26 cellular contexts compared by ENCODE assay signal in genomic region chr5:171401167-171401947, GRCh38. TPM values are rescaled to one million over a fixed set of nuclear protein-coding genes. Genes with fewer than 3 reads are reported as not detected.
DNase-seq lines count a peak whose midpoint lies in the region; ATAC-seq, FAIRE-seq and TF ChIP-seq lines count a peak whose summit lies in the region.
"Had no signal": no experiment of that assay in that cellular context is flagged by ENCODE, and none has a peak within 500 bp of the region (broad histone marks: within the 10 kb centered on the region; RNA-seq: fewer than 3 reads in every experiment).

No MANE protein-coding gene starts in this region.

- DNase-seq in activated CD8-positive, alpha-beta memory T cell treated with anti-CD3 and anti-CD28 coated beads, Interleukin-2, amount 10 ng/mL, durations not matched to agents 7 days and 5 days = no peak
- DNase-seq in activated CD8-positive, alpha-beta memory T cell treated with anti-CD3 and anti-CD28 coated beads, Interleukin-2, amount 50 U/mL, for 48 hours = no peak
- DNase-seq in GM12891 (ENCODE audit: insufficient read length, low spot score) (no peak), neural crest cell (ENCODE audit: low read depth, low spot score) (no peak), activated gamma-delta T cell (lab: John Stamatoyannopoulos, UW) (no peak), D721Med (ENCODE audit: insufficient read length, low spot score) (no peak), NCI-H2029 (lab: John Stamatoyannopoulos, UW) (no peak)
- DNase-seq: activated CD8-positive, alpha-beta memory T cell treated with anti-CD3 and anti-CD28 coated beads, Interleukin-2, amount 50 U/mL, for 4 hours; activated effector memory CD4-positive, alpha-beta T cell treated with Interleukin-2 at 50 U/mL for 16 hours; AML-193; caudate nucleus; CD8-positive, alpha-beta T cell; effector memory CD4-positive, alpha-beta T cell; glutamatergic neuron; NCI-H1048; nephron progenitor cell; ovary; upper lobe of right lung had no signal

- FAIRE-seq in GM12891 (lab: Jason Lieb, UNC) (no peak), D721Med (lab: Jason Lieb, UNC) (no peak)
- FAIRE-seq: G401.6 had no signal

- no peaks in the 10 kb centered on the region for H3K27me3 Mint-ChIP-seq in activated CD8-positive, alpha-beta memory T cell treated with anti-CD3 and anti-CD28 coated beads, Interleukin-2, amount 10 ng/mL, durations not matched to agents 7 days and 5 days
- H3K27me3 Mint-ChIP-seq in activated naive CD8-positive, alpha-beta T cell = no peaks in the 10 kb centered on the region
- H3K27me3 Mint-ChIP-seq in neural crest cell (ENCODE audit: low read depth) = peaks cover 2% of the 10 kb centered on the region
- H3K27me3 Mint-ChIP-seq: IgD-negative memory B cell; memory B cell; stimulated activated memory B cell treated with anti-CD40 and anti-IgM and Interleukin-4, amounts not matched to agents 10 μg/mL and 1 μg/mL and 100 μg/mL, for 72 hours had no signal

- CTCF ChIA-PET in activated CD8-positive, alpha-beta memory T cell treated with anti-CD3 and anti-CD28 coated beads, Interleukin-2, amount 10 ng/mL, durations not matched to agents 7 days and 5 days (lab: Charles Lee) = interaction anchor here (2.0 kb wide), 1 partner anchor 17 kb away, joined by 4 read pairs; no protein-coding TSS in a partner anchor

- peaks cover 64% of the 10 kb centered on the region for H3K36me3 Mint-ChIP-seq in activated CD8-positive, alpha-beta memory T cell treated with anti-CD3 and anti-CD28 coated beads, Interleukin-2, amount 10 ng/mL, durations not matched to agents 7 days and 5 days
- peaks cover 15% of the 10 kb centered on the region for H3K36me3 Mint-ChIP-seq in activated naive CD8-positive, alpha-beta T cell
- H3K36me3 Mint-ChIP-seq in neural crest cell (ENCODE audit: low read depth) = peaks cover 59% of the 10 kb centered on the region

- H3K27ac Mint-ChIP-seq in activated CD8-positive, alpha-beta memory T cell treated with anti-CD3 and anti-CD28 coated beads, Interleukin-2, amount 10 ng/mL, durations not matched to agents 7 days and 5 days = peak overlapping the region; percentile 6
- peak overlapping the region; percentile 66 for H3K27ac Mint-ChIP-seq in activated naive CD8-positive, alpha-beta T cell
- H3K27ac Mint-ChIP-seq in neural crest cell (ENCODE audit: unreplicated experiment) = no peak overlapping the region
- H3K27ac Mint-ChIP-seq: CD8-positive, alpha-beta T cell; memory B cell; nephron progenitor cell; stimulated activated memory B cell treated with anti-CD40 and anti-IgM and Interleukin-4, amounts not matched to agents 10 μg/mL and 1 μg/mL and 100 μg/mL, for 72 hours had no signal

- no peak for TF ChIP-seq CTCF in neural crest cell (conservative IDR thresholded peaks at IDR 0.05)
- TF ChIP-seq CTCF in D721Med (IDR thresholded peaks at IDR 0.05; ENCODE audit: insufficient read depth, missing control alignments) = no peak

- H3K9me3 Mint-ChIP-seq in activated CD8-positive, alpha-beta memory T cell treated with anti-CD3 and anti-CD28 coated beads, Interleukin-2, amount 10 ng/mL, durations not matched to agents 7 days and 5 days (ENCODE audit: low read depth) = no peaks in the 10 kb centered on the region
- H3K9me3 Mint-ChIP-seq in activated naive CD8-positive, alpha-beta T cell (ENCODE audit: low read depth) = no peaks in the 10 kb centered on the region
- H3K9me3 Mint-ChIP-seq in neural crest cell = no peaks in the 10 kb centered on the region
- H3K9me3 Mint-ChIP-seq: CD8-positive, alpha-beta T cell; IgD-negative memory B cell; memory B cell; stimulated activated memory B cell treated with anti-CD40 and anti-IgM and Interleukin-4, amounts not matched to agents 10 μg/mL and 1 μg/mL and 100 μg/mL, for 72 hours had no signal

- H3K4me3 Mint-ChIP-seq in activated CD8-positive, alpha-beta memory T cell treated with anti-CD3 and anti-CD28 coated beads, Interleukin-2, amount 10 ng/mL, durations not matched to agents 7 days and 5 days = no peak overlapping the region
- peak overlapping the region; percentile 42 for H3K4me3 Mint-ChIP-seq in activated naive CD8-positive, alpha-beta T cell
- H3K4me3 Mint-ChIP-seq in neural crest cell = peak overlapping the region; percentile 2
- H3K4me3 Mint-ChIP-seq: CD8-positive, alpha-beta T cell; IgD-negative memory B cell; memory B cell; nephron progenitor cell; stimulated activated memory B cell treated with anti-CD40 and anti-IgM and Interleukin-4, amounts not matched to agents 10 μg/mL and 1 μg/mL and 100 μg/mL, for 72 hours had no signal

- no peak for ATAC-seq in activated CD8-positive, alpha-beta memory T cell treated with anti-CD3 and anti-CD28 coated beads, Interleukin-2, amount 10 ng/mL, durations not matched to agents 7 days and 5 days
- ATAC-seq: CD8-positive, alpha-beta T cell; esophagus mucosa; stimulated activated memory B cell treated with anti-CD40 and anti-IgM and Interleukin-4, amounts not matched to agents 10 μg/mL and 1 μg/mL and 100 μg/mL, for 72 hours; upper lobe of right lung had no signal

- H3K4me1 Mint-ChIP-seq in activated CD8-positive, alpha-beta memory T cell treated with anti-CD3 and anti-CD28 coated beads, Interleukin-2, amount 10 ng/mL, durations not matched to agents 7 days and 5 days = peaks cover 50% of the 10 kb centered on the region
- H3K4me1 Mint-ChIP-seq in activated naive CD8-positive, alpha-beta T cell (ENCODE audit: low read depth) = peaks cover 55% of the 10 kb centered on the region
- peaks cover 30% of the 10 kb centered on the region for H3K4me1 Mint-ChIP-seq in neural crest cell
- H3K4me1 Mint-ChIP-seq: nephron progenitor cell had no signal

- no peak; the same call in 1 of the 2 replicates for TF ChIP-seq POLR2A in GM12891 (IDR thresholded peaks at IDR 0.05; ENCODE audit: low read depth, low read length)

TF ChIP-seq in GM12891, 5 proteins besides CTCF, POLR2A, EP300 and RAD21:
- TF ChIP-seq POU2F2 (IDR thresholded peaks at IDR 0.05; ENCODE audit: low read depth, low read length) = no peak
- no peak for TF ChIP-seq SPI1 (IDR thresholded peaks at IDR 0.05; ENCODE audit: low read depth, low read length)
- TF ChIP-seq POLR2AphosphoS5 (IDR thresholded peaks at IDR 0.05; ENCODE audit: low read depth, low read length) = peak; percentile 69

RNA-seq across cellular contexts. Expression of gene NPM1, which starts 13.7 kb away (rescaled TPM):
- total RNA-seq in activated CD8-positive, alpha-beta memory T cell treated with anti-CD3 and anti-CD28 coated beads, Interleukin-2, amount 10 ng/mL, durations not matched to agents 7 days and 5 days = 1,000 to 10,000 TPM; 1,230 to 1,897 TPM
- polyA plus RNA-seq in GM12891 (2012; ENCODE audit: low read depth, missing spikeins) = 4,411 TPM
- total RNA-seq in neural crest cell = 2,514 and 2,574 TPM in 2 replicates

RNA-seq across cellular contexts. Expression of gene FGF18, which starts 18.1 kb away (rescaled TPM):
- total RNA-seq in activated CD8-positive, alpha-beta memory T cell treated with anti-CD3 and anti-CD28 coated beads, Interleukin-2, amount 10 ng/mL, durations not matched to agents 7 days and 5 days = not detected
- 0.17 TPM for polyA plus RNA-seq in GM12891 (2012; ENCODE audit: low read depth, missing spikeins)
- 2.4 TPM in 2 replicates for total RNA-seq in neural crest cell
- total RNA-seq: NCI-H460, SK-MEL-5 had no signal
- polyA plus RNA-seq: IgD-negative memory B cell had no signal
